ENCODE assay signal across 32 cellular contexts in genomic region chr13:36294061-36294460, GRCh38. TPM values are rescaled to one million over a fixed set of nuclear protein-coding genes. Genes with fewer than 3 reads are reported as not detected.
"Had no signal": no experiment of that assay in that cellular context is flagged by ENCODE, and none has a peak within 500 bp of the region (broad histone marks: within the 10 kb centered on the region; RNA-seq: fewer than 3 reads in every experiment).

No MANE protein-coding gene starts in this region.

- H3K27ac ChIP-seq: SJCRH30, SK-N-MC, WERI-Rb-1 had no signal

- H3K27me3 ChIP-seq: SJCRH30 had no signal

- DNase-seq: activated CD4-positive, alpha-beta memory T cell treated with anti-CD3 and anti-CD28 coated beads, Interleukin-2, amount 10 ng/mL, durations not matched to agents 7 days and 5 days; activated CD4-positive, alpha-beta T cell treated with anti-CD3 and anti-CD28 coated beads for 36 hours; activated CD4-positive, alpha-beta T cell treated with anti-CD3 and anti-CD28 coated beads, Interleukin-2, amount 50 U/mL, for 1 hour; activated CD8-positive, alpha-beta memory T cell treated with anti-CD3 and anti-CD28 coated beads for 24 hours; activated CD8-positive, alpha-beta memory T cell treated with anti-CD3 and anti-CD28 coated beads, Interleukin-2, amount 10 ng/mL, durations not matched to agents 7 days and 5 days; activated CD8-positive, alpha-beta memory T cell treated with anti-CD3 and anti-CD28 coated beads, Interleukin-2, amount 50 U/mL, for 48 hours; activated effector memory CD4-positive, alpha-beta T cell treated with Interleukin-2 at 50 U/mL for 16 hours; activated naive CD4-positive, alpha-beta T cell treated with anti-CD3 and anti-CD28 coated beads, Interleukin-2, amount 10 ng/mL, durations not matched to agents 7 days and 5 days; activated naive CD8-positive, alpha-beta T cell treated with anti-CD3 and anti-CD28 coated beads, Interleukin-2, amount 50 U/mL, for 24 hours; activated T-cell treated with anti-CD3 and anti-CD28 coated beads, Interleukin-2, amount 50 U/mL, for 48 hours; anterior cingulate cortex; caudate nucleus; cerebellar nuclear complex; IMR-90; NCI-H1092; NCI-H1436 treated with DMSO at 0.1 percent for 48 hours; NCI-H1694 treated with DMSO at 0.1 percent for 48 hours; NCI-H2029; NCI-H2107; NCI-H2171; NCI-H510A; NCI-H526; NCI-H748 treated with DMSO at 0.1 percent for 48 hours; NK-92 treated with Interleukin-12 subunit alpha and Interleukin-12 subunit beta, amount 100 ng/mL, for 24 hours; SHP77; SJCRH30; T1000; WERI-Rb-1 had no signal

- H3K4me1 ChIP-seq: SJCRH30 had no signal

- H3K4me3 ChIP-seq: K562, SJCRH30, SK-N-MC had no signal

RNA-seq across cellular contexts. Expression of gene CCDC169, which starts 3.6 kb away (rescaled TPM):
- total RNA-seq: T-helper 1 cell treated with Interleukin-12 subunit alpha and Interleukin-12 subunit beta and Interleukin-4 antibody, amounts not matched to agents 30 ng/mL and 1 ng/mL, for 36 hours; T-helper 2 cell treated with Interferon-gamma antibody and Interleukin-4, amounts not matched to agents 100 ng/mL and 5 ng/mL, for 36 hours had no signal
